In the genomic region with DNA sequence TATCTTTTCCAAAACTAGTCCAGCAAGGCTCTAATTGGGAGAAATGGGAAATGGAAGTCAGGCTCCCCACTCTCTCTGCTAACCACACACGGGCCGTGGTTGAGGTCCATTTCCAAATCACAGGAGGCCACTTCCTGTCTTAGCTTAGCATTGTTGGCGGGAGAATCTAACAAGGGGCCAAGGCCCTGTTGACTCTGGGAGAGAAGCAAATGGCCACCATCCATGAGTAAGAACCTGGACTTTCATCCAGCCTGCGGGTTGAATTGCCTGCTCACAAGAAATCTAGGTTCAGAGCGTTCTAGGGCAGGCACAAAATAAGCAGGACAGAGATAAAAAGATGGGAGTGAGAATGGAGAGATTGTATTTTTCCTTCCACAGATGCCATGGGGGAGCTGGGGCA, we compare ENCODE assay signal across 1 cellular context.
A peak's percentile ranks its signal among the peaks of the same experiment; 100 is the strongest.
TF ChIP-seq lines count a peak whose summit lies in the region.

No MANE protein-coding gene starts in this region.

TF ChIP-seq in HepG2, 621 proteins besides CTCF, POLR2A, EP300 and RAD21 (continued from another document and continues in another):
- no peak for TF ChIP-seq ZNF232 (CRISPR knock-in tag; IDR thresholded peaks at IDR 0.05; ENCODE audit: borderline replicate concordance)
- 0 out of 2 replicates have a peak, but pooled peaks have one; percentile 33 for TF ChIP-seq GATAD2A (CRISPR knock-in tag; IDR thresholded peaks at IDR 0.05)
- TF ChIP-seq, protein P1, sequence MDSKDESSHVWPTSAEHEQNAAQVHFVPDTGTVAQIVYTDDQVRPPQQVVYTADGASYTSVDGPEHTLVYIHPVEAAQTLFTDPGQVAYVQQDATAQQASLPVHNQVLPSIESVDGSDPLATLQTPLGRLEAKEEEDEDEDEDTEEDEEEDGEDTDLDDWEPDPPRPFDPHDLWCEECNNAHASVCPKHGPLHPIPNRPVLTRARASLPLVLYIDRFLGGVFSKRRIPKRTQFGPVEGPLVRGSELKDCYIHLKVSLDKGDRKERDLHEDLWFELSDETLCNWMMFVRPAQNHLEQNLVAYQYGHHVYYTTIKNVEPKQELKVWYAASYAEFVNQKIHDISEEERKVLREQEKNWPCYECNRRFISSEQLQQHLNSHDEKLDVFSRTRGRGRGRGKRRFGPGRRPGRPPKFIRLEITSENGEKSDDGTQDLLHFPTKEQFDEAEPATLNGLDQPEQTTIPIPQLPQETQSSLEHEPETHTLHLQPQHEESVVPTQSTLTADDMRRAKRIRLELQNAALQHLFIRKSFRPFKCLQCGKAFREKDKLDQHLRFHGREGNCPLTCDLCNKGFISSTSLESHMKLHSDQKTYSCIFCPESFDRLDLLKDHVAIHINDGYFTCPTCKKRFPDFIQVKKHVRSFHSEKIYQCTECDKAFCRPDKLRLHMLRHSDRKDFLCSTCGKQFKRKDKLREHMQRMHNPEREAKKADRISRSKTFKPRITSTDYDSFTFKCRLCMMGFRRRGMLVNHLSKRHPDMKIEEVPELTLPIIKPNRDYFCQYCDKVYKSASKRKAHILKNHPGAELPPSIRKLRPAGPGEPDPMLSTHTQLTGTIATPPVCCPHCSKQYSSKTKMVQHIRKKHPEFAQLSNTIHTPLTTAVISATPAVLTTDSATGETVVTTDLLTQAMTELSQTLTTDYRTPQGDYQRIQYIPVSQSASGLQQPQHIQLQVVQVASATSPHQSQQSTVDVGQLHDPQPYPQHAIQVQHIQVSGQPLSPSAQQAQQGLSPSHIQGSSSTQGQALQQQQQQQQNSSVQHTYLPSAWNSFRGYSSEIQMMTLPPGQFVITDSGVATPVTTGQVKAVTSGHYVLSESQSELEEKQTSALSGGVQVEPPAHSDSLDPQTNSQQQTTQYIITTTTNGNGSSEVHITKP (CRISPR knock-in tag; IDR thresholded peaks at IDR 0.05; ENCODE audit: low read depth): no peak
- peak; percentile 58 for TF ChIP-seq SALL1 (CRISPR knock-in tag; IDR thresholded peaks at IDR 0.05)
- TF ChIP-seq, protein P2, sequence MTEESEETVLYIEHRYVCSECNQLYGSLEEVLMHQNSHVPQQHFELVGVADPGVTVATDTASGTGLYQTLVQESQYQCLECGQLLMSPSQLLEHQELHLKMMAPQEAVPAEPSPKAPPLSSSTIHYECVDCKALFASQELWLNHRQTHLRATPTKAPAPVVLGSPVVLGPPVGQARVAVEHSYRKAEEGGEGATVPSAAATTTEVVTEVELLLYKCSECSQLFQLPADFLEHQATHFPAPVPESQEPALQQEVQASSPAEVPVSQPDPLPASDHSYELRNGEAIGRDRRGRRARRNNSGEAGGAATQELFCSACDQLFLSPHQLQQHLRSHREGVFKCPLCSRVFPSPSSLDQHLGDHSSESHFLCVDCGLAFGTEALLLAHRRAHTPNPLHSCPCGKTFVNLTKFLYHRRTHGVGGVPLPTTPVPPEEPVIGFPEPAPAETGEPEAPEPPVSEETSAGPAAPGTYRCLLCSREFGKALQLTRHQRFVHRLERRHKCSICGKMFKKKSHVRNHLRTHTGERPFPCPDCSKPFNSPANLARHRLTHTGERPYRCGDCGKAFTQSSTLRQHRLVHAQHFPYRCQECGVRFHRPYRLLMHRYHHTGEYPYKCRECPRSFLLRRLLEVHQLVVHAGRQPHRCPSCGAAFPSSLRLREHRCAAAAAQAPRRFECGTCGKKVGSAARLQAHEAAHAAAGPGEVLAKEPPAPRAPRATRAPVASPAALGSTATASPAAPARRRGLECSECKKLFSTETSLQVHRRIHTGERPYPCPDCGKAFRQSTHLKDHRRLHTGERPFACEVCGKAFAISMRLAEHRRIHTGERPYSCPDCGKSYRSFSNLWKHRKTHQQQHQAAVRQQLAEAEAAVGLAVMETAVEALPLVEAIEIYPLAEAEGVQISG (CRISPR knock-in tag; IDR thresholded peaks at IDR 0.05): no peak
- TF ChIP-seq ZNF329 (CRISPR knock-in tag; IDR thresholded peaks at IDR 0.05; ENCODE audit: low read depth): no peak
- TF ChIP-seq PRPF4 (IDR thresholded peaks at IDR 0.05; ENCODE audit: low read depth, low read length, poor library complexity, severe bottlenecking): no peak
- TF ChIP-seq LCORL (IDR thresholded peaks at IDR 0.05): no peak
- peak; percentile 34; the same call in 1 of the 2 replicates for TF ChIP-seq LCORL (CRISPR knock-in tag; IDR thresholded peaks at IDR 0.05)
- TF ChIP-seq ZSCAN9 (CRISPR knock-in tag; IDR thresholded peaks at IDR 0.05; ENCODE audit: borderline replicate concordance): no peak
- TF ChIP-seq ZNF251 (CRISPR knock-in tag; IDR thresholded peaks at IDR 0.05): no peak
- no peak for TF ChIP-seq REXO4 (CRISPR knock-in tag; IDR thresholded peaks at IDR 0.05; ENCODE audit: borderline replicate concordance)
- no peak for TF ChIP-seq ZNF598 (CRISPR knock-in tag; IDR thresholded peaks at IDR 0.05; ENCODE audit: borderline replicate concordance)
- TF ChIP-seq MEF2D (CRISPR knock-in tag; IDR thresholded peaks at IDR 0.05): no peak
- TF ChIP-seq, protein P3, sequence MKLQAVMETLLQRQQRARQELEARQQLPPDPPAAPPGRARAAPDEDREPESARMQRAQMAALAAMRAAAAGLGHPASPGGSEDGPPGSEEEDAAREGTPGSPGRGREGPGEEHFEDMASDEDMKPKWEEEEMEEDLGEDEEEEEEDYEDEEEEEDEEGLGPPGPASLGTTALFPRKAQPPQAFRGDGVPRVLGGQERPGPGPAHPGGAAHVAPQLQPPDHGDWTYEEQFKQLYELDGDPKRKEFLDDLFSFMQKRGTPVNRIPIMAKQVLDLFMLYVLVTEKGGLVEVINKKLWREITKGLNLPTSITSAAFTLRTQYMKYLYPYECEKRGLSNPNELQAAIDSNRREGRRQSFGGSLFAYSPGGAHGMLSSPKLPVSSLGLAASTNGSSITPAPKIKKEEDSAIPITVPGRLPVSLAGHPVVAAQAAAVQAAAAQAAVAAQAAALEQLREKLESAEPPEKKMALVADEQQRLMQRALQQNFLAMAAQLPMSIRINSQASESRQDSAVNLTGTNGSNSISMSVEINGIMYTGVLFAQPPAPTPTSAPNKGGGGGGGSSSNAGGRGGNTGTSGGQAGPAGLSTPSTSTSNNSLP (IDR thresholded peaks at IDR 0.05; ENCODE audit: low read depth, low read length): no peak
- no peak for TF ChIP-seq ZNF7 (CRISPR knock-in tag; IDR thresholded peaks at IDR 0.05)
- TF ChIP-seq CAMTA2 (CRISPR knock-in tag; IDR thresholded peaks at IDR 0.05; ENCODE audit: borderline replicate concordance): no peak
- TF ChIP-seq ZNF615 (CRISPR knock-in tag; IDR thresholded peaks at IDR 0.05; ENCODE audit: borderline replicate concordance): no peak
- no peak for TF ChIP-seq NFKBIZ (CRISPR knock-in tag; IDR thresholded peaks at IDR 0.05)
- TF ChIP-seq MAFG (CRISPR knock-in tag; IDR thresholded peaks at IDR 0.05): no peak
- TF ChIP-seq, protein P4, sequence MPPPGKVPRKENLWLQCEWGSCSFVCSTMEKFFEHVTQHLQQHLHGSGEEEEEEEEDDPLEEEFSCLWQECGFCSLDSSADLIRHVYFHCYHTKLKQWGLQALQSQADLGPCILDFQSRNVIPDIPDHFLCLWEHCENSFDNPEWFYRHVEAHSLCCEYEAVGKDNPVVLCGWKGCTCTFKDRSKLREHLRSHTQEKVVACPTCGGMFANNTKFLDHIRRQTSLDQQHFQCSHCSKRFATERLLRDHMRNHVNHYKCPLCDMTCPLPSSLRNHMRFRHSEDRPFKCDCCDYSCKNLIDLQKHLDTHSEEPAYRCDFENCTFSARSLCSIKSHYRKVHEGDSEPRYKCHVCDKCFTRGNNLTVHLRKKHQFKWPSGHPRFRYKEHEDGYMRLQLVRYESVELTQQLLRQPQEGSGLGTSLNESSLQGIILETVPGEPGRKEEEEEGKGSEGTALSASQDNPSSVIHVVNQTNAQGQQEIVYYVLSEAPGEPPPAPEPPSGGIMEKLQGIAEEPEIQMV (CRISPR knock-in tag; IDR thresholded peaks at IDR 0.05; ENCODE audit: low read depth): no peak
- TF ChIP-seq, protein P5, sequence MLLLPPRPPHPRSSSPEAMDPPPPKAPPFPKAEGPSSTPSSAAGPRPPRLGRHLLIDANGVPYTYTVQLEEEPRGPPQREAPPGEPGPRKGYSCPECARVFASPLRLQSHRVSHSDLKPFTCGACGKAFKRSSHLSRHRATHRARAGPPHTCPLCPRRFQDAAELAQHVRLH (CRISPR knock-in tag; IDR thresholded peaks at IDR 0.05; ENCODE audit: borderline replicate concordance, low read depth): no peak
- 0 out of 2 replicates have a peak, but pooled peaks have one; percentile 57 for TF ChIP-seq NCOA1 (CRISPR knock-in tag; IDR thresholded peaks at IDR 0.05)
- no peak for TF ChIP-seq CBFB (CRISPR knock-in tag; IDR thresholded peaks at IDR 0.05)
- TF ChIP-seq RCOR2 (CRISPR knock-in tag; IDR thresholded peaks at IDR 0.05): peak; percentile 34; the same call in 1 of the 2 replicates
- TF ChIP-seq TBX3 (IDR thresholded peaks at IDR 0.05; ENCODE audit: borderline replicate concordance): no peak
- TF ChIP-seq ZNF720 (CRISPR knock-in tag; IDR thresholded peaks at IDR 0.05): no peak
- TF ChIP-seq MTF2 (CRISPR knock-in tag; IDR thresholded peaks at IDR 0.05; ENCODE audit: borderline replicate concordance): no peak
- TF ChIP-seq ZNF841 (CRISPR knock-in tag; IDR thresholded peaks at IDR 0.05; ENCODE audit: borderline replicate concordance): no peak
- peak; percentile 85 for TF ChIP-seq GFI1 (CRISPR knock-in tag; IDR thresholded peaks at IDR 0.05; ENCODE audit: borderline replicate concordance)
- TF ChIP-seq CENPT (CRISPR knock-in tag; IDR thresholded peaks at IDR 0.05; ENCODE audit: low read depth): no peak
- no peak for TF ChIP-seq NFE2L1 (CRISPR knock-in tag; IDR thresholded peaks at IDR 0.05; ENCODE audit: borderline replicate concordance)
- TF ChIP-seq, protein P6, sequence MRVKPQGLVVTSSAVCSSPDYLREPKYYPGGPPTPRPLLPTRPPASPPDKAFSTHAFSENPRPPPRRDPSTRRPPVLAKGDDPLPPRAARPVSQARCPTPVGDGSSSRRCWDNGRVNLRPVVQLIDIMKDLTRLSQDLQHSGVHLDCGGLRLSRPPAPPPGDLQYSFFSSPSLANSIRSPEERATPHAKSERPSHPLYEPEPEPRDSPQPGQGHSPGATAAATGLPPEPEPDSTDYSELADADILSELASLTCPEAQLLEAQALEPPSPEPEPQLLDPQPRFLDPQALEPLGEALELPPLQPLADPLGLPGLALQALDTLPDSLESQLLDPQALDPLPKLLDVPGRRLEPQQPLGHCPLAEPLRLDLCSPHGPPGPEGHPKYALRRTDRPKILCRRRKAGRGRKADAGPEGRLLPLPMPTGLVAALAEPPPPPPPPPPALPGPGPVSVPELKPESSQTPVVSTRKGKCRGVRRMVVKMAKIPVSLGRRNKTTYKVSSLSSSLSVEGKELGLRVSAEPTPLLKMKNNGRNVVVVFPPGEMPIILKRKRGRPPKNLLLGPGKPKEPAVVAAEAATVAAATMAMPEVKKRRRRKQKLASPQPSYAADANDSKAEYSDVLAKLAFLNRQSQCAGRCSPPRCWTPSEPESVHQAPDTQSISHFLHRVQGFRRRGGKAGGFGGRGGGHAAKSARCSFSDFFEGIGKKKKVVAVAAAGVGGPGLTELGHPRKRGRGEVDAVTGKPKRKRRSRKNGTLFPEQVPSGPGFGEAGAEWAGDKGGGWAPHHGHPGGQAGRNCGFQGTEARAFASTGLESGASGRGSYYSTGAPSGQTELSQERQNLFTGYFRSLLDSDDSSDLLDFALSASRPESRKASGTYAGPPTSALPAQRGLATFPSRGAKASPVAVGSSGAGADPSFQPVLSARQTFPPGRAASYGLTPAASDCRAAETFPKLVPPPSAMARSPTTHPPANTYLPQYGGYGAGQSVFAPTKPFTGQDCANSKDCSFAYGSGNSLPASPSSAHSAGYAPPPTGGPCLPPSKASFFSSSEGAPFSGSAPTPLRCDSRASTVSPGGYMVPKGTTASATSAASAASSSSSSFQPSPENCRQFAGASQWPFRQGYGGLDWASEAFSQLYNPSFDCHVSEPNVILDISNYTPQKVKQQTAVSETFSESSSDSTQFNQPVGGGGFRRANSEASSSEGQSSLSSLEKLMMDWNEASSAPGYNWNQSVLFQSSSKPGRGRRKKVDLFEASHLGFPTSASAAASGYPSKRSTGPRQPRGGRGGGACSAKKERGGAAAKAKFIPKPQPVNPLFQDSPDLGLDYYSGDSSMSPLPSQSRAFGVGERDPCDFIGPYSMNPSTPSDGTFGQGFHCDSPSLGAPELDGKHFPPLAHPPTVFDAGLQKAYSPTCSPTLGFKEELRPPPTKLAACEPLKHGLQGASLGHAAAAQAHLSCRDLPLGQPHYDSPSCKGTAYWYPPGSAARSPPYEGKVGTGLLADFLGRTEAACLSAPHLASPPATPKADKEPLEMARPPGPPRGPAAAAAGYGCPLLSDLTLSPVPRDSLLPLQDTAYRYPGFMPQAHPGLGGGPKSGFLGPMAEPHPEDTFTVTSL (CRISPR knock-in tag; IDR thresholded peaks at IDR 0.05; ENCODE audit: borderline replicate concordance): no peak
- no peak for TF ChIP-seq MEIS1 (CRISPR knock-in tag; IDR thresholded peaks at IDR 0.05; ENCODE audit: borderline replicate concordance)
- no peak for TF ChIP-seq RBM39 (IDR thresholded peaks at IDR 0.05; ENCODE audit: low read depth, low read length, poor library complexity, severe bottlenecking)
- TF ChIP-seq MBD4 (IDR thresholded peaks at IDR 0.05; ENCODE audit: borderline replicate concordance, low read length): no peak
- no peak for TF ChIP-seq PHF5A (CRISPR knock-in tag; IDR thresholded peaks at IDR 0.05; ENCODE audit: low read depth, unreplicated experiment)
- TF ChIP-seq ZNF33A (CRISPR knock-in tag; IDR thresholded peaks at IDR 0.05; ENCODE audit: borderline replicate concordance): no peak
- TF ChIP-seq, protein P7, sequence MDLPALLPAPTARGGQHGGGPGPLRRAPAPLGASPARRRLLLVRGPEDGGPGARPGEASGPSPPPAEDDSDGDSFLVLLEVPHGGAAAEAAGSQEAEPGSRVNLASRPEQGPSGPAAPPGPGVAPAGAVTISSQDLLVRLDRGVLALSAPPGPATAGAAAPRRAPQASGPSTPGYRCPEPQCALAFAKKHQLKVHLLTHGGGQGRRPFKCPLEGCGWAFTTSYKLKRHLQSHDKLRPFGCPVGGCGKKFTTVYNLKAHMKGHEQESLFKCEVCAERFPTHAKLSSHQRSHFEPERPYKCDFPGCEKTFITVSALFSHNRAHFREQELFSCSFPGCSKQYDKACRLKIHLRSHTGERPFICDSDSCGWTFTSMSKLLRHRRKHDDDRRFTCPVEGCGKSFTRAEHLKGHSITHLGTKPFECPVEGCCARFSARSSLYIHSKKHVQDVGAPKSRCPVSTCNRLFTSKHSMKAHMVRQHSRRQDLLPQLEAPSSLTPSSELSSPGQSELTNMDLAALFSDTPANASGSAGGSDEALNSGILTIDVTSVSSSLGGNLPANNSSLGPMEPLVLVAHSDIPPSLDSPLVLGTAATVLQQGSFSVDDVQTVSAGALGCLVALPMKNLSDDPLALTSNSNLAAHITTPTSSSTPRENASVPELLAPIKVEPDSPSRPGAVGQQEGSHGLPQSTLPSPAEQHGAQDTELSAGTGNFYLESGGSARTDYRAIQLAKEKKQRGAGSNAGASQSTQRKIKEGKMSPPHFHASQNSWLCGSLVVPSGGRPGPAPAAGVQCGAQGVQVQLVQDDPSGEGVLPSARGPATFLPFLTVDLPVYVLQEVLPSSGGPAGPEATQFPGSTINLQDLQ (CRISPR knock-in tag; IDR thresholded peaks at IDR 0.05): no peak
- TF ChIP-seq, protein P8, sequence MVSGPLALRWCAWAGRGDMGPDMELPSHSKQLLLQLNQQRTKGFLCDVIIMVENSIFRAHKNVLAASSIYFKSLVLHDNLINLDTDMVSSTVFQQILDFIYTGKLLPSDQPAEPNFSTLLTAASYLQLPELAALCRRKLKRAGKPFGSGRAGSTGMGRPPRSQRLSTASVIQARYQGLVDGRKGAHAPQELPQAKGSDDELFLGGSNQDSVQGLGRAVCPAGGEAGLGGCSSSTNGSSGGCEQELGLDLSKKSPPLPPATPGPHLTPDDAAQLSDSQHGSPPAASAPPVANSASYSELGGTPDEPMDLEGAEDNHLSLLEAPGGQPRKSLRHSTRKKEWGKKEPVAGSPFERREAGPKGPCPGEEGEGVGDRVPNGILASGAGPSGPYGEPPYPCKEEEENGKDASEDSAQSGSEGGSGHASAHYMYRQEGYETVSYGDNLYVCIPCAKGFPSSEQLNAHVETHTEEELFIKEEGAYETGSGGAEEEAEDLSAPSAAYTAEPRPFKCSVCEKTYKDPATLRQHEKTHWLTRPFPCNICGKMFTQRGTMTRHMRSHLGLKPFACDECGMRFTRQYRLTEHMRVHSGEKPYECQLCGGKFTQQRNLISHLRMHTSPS (CRISPR knock-in tag; IDR thresholded peaks at IDR 0.05; ENCODE audit: low read depth): no peak
- TF ChIP-seq NR2C2 (CRISPR knock-in tag; IDR thresholded peaks at IDR 0.05; ENCODE audit: borderline replicate concordance): no peak
